In genomic region chr4:77235289-77235854, GRCh38 we compare ENCODE assay signal across 23 cellular contexts.
DNase-seq lines count a peak whose midpoint lies in the region; ATAC-seq lines count a peak whose summit lies in the region.
"Had no signal": no experiment of that assay in that cellular context is flagged by ENCODE, and none has a peak within 500 bp of the region (broad histone marks: within the 10 kb centered on the region; RNA-seq: fewer than 3 reads in every experiment).

No MANE protein-coding gene starts in this region.

- H3K4me3 ChIP-seq in Jurkat, Clone E6-1 (ENCODE audit: low read length) = no peak overlapping the region
- H3K4me3 ChIP-seq: BLaER1, left lung, MG63, neural progenitor cell, SK-N-MC had no signal

- ATAC-seq in GM18502 (IDR thresholded peaks at IDR 0.05; ENCODE audit: poor library complexity, unreplicated experiment) (peak; percentile 74), GM19395 (IDR thresholded peaks at IDR 0.05; ENCODE audit: unreplicated experiment) (peak; percentile 72), HG02852 (IDR thresholded peaks at IDR 0.05; ENCODE audit: unreplicated experiment) (peak; percentile 80), HG02938 (IDR thresholded peaks at IDR 0.05; ENCODE audit: unreplicated experiment) (no peak)
- ATAC-seq: activated CD8-positive, alpha-beta T cell treated with anti-CD3 and anti-CD28 coated beads, Interleukin-2, amount 10 ng/mL, durations not matched to agents 7 days and 5 days; activated T-cell treated with anti-CD3 and anti-CD28 coated beads, Interleukin-2, amount 50 U/mL, for 4 hours; left lung had no signal

- DNase-seq in Jurkat, Clone E6-1 (ENCODE audit: low read depth, low spot score) = peak; percentile 10
- DNase-seq in A172 (ENCODE audit: low spot score) (no peak), superior temporal gyrus (ENCODE audit: extremely low spot score) (no peak), retina (no peak)
- DNase-seq: activated CD8-positive, alpha-beta T cell treated with anti-CD3 and anti-CD28 coated beads, Interleukin-2, amount 10 ng/mL, durations not matched to agents 7 days and 5 days; activated naive CD4-positive, alpha-beta T cell treated with anti-CD3 and anti-CD28 coated beads, Interleukin-2, amount 50 U/mL, for 16 hours; activated T-cell treated with anti-CD3 and anti-CD28 coated beads, Interleukin-2, amount 50 U/mL, for 4 hours; effector memory CD4-positive, alpha-beta T cell; EL; glutamatergic neuron; IMR-90; left lung; MG63; NCI-H1694; NCI-H748 treated with DMSO at 0.1 percent for 48 hours; stimulated activated CD4-positive, alpha-beta T cell treated with anti-CD3 and anti-CD28 coated beads, Interleukin-4, amount 100 ng/mL, for 24 hours had no signal
